ENCODE assay signal across 8 cellular contexts in genomic region chrX:23907106-23907495, GRCh38.
DNase-seq lines count a peak whose midpoint lies in the region; ATAC-seq lines count a peak whose summit lies in the region.

No MANE protein-coding gene starts in this region.

- H3K4me3 Mint-ChIP-seq in dendritic cell treated with granulocyte-macrophage colony-stimulating factor and Interleukin-4, amounts not matched to agents 40 ng/mL and 50 ng/mL, for 4 days = peak overlapping the region; percentile 73

- no peaks in the 10 kb centered on the region for H3K36me3 ChIP-seq in muscle layer of duodenum (ENCODE audit: control insufficient read depth in 1 of 2, insufficient read depth in 2 of 2, low read length in 2 of 2)

- H3K4me3 ChIP-seq in muscle layer of duodenum (ENCODE audit: low read depth in 1 of 2, low read length in 2 of 2) = peak overlapping the region; percentile 52 to 64

- DNase-seq in NCI-H748 (lab: John Stamatoyannopoulos, UW; ENCODE audit: unreplicated experiment) = peak; percentile 59
- no peak for DNase-seq in NCI-H748 treated with DMSO at 0.1 percent for 48 hours (lab: John Stamatoyannopoulos, UW)
- DNase-seq in NCI-H524 treated with DMSO at 0.1 percent for 48 hours (lab: John Stamatoyannopoulos, UW) = peak; percentile 17
- no peak for DNase-seq in epidermal melanocyte (ENCODE audit: insufficient read length, low spot score)
- no peak for DNase-seq in COLO829 (ENCODE audit: low spot score)

- peaks cover 6% of the 10 kb centered on the region for H3K36me3 Mint-ChIP-seq in dendritic cell treated with granulocyte-macrophage colony-stimulating factor and Interleukin-4, amounts not matched to agents 40 ng/mL and 50 ng/mL, for 4 days (ENCODE audit: low read depth)

- ATAC-seq in GM18502 (IDR thresholded peaks at IDR 0.05; ENCODE audit: poor library complexity, unreplicated experiment) = no peak

- peak overlapping the region; percentile 72 for H3K27ac ChIP-seq in muscle layer of duodenum (ENCODE audit: low read length)

- H3K4me1 Mint-ChIP-seq in dendritic cell treated with granulocyte-macrophage colony-stimulating factor and Interleukin-4, amounts not matched to agents 40 ng/mL and 50 ng/mL, for 4 days (ENCODE audit: low read depth) = peaks cover 17% of the 10 kb centered on the region

- intact Hi-C loops in dendritic cell treated with granulocyte-macrophage colony-stimulating factor and Interleukin-4, amounts not matched to agents 40 ng/mL and 50 ng/mL, for 4 days (cut with micrococcal nuclease) = loop anchor here (5.0 kb wide), 1 partner anchor 245 kb away; no protein-coding TSS in a partner anchor

- no peaks in the 10 kb centered on the region for H3K9me3 ChIP-seq in muscle layer of duodenum (ENCODE audit: control insufficient read depth in 1 of 2, low read length in 2 of 2)

- peak overlapping the region; percentile 80 for H3K27ac Mint-ChIP-seq in dendritic cell treated with granulocyte-macrophage colony-stimulating factor and Interleukin-4, amounts not matched to agents 40 ng/mL and 50 ng/mL, for 4 days

- peaks cover 3% of the 10 kb centered on the region in 2 donors for H3K4me1 ChIP-seq in muscle layer of duodenum (ENCODE audit: control insufficient read depth in 1 of 2, insufficient read depth in 2 of 2, low read length in 2 of 2)

- no peaks in the 10 kb centered on the region for H3K27me3 Mint-ChIP-seq in dendritic cell treated with granulocyte-macrophage colony-stimulating factor and Interleukin-4, amounts not matched to agents 40 ng/mL and 50 ng/mL, for 4 days

- no peaks in the 10 kb centered on the region for H3K9me3 Mint-ChIP-seq in dendritic cell treated with granulocyte-macrophage colony-stimulating factor and Interleukin-4, amounts not matched to agents 40 ng/mL and 50 ng/mL, for 4 days

- H3K27me3 ChIP-seq in muscle layer of duodenum (ENCODE audit: low read depth, low read length) = no peaks in the 10 kb centered on the region

Comparison
In these comparisons a context has a peak if more than half of its experiments do, and no peak if none do; other contexts are left out.
1. DNase-seq: peak in NCI-H748 (single experiment) and NCI-H524 treated with DMSO at 0.1 percent for 48 hours (single experiment); none in NCI-H748 treated with DMSO at 0.1 percent for 48 hours (single experiment), epidermal melanocyte (single experiment) and COLO829 (single experiment).